Comparison of ENCODE assay signal across 8 cellular contexts in the genomic region with DNA sequence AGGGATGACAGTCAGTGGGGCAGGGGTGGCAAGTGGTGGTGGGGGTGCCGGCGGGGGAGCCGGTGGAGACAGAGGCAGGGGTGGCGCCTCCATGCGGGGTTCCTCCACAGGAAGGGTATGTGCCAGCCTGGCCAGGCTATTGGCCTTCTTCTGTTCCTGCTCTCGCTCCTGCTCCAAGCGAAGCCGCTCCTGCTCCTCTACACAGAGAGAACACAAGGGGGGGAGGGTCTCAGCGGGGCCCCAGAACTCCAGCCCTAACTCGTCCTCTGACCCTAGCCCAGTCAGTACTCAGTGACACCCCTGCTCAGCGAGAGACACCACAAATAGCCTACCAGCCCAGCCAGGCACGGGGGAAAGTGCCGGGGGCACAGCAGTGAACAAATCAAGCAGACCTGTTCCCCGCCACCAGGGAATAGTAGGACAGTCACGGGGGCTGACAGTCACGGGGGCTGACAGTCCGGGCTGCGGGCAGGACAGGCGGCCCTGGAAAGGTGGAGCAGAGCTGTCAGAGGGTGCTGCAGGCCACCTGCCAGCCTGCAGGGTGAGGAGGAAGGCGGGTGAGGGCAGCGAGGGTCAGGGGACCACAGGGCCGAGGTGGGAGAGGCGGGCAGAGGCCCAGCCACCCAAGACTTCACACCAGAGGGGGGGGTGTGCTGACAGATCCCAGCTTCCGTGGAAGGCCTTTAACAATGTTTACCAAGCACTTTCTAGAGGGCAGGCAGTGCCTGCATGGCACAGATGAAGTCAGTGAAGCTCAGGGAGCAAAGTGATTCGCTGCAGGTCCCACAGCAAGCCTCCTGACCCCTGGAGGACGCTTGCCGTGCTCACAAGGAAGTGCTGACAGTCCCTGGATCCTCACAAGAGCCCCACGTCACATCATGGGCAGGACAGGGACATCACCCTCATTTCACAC. TPM values are rescaled to one million over a fixed set of nuclear protein-coding genes. Genes with fewer than 3 reads are reported as not detected.
DNase-seq lines count a peak whose midpoint lies in the region; ATAC-seq and FAIRE-seq lines count a peak whose summit lies in the region.

No MANE protein-coding gene starts in this region.

- H3K27me3 Mint-ChIP-seq in activated T-cell treated with anti-CD3 and anti-CD28 coated beads, Interleukin-2, amount 50 U/mL, for 4 hours (ENCODE audit: low read depth), result no peaks in the 10 kb centered on the region
- no peaks in the 10 kb centered on the region for H3K27me3 Mint-ChIP-seq in activated naive CD8-positive, alpha-beta T cell treated with anti-CD3 and anti-CD28 coated beads, Interleukin-2, amount 50 U/mL, for 24 hours

- peak overlapping the region; percentile 79 for H3K27ac ChIP-seq in substantia nigra (ENCODE audit: low read depth, low read length, poor library complexity, severe bottlenecking)

- no peaks in the 10 kb centered on the region for H3K9me3 Mint-ChIP-seq in activated T-cell treated with anti-CD3 and anti-CD28 coated beads, Interleukin-2, amount 50 U/mL, for 4 hours
- H3K9me3 Mint-ChIP-seq in activated naive CD8-positive, alpha-beta T cell treated with anti-CD3 and anti-CD28 coated beads, Interleukin-2, amount 50 U/mL, for 24 hours, result no peaks in the 10 kb centered on the region

- peak; percentile 84 for FAIRE-seq in islet of Langerhans (lab: Jason Lieb, UNC)

- H3K4me1 Mint-ChIP-seq in activated T-cell treated with anti-CD3 and anti-CD28 coated beads, Interleukin-2, amount 50 U/mL, for 4 hours (ENCODE audit: low read depth), result peaks cover 56% of the 10 kb centered on the region
- H3K4me1 Mint-ChIP-seq in activated naive CD8-positive, alpha-beta T cell treated with anti-CD3 and anti-CD28 coated beads, Interleukin-2, amount 50 U/mL, for 24 hours, result peaks cover 61% of the 10 kb centered on the region

- peak overlapping the region; percentile 64 for H3K27ac Mint-ChIP-seq in activated naive CD8-positive, alpha-beta T cell treated with anti-CD3 and anti-CD28 coated beads, Interleukin-2, amount 50 U/mL, for 24 hours

- no peak for ATAC-seq in activated T-cell treated with anti-CD3 and anti-CD28 coated beads, Interleukin-2, amount 50 U/mL, for 4 hours
- ATAC-seq in activated naive CD8-positive, alpha-beta T cell treated with anti-CD3 and anti-CD28 coated beads, Interleukin-2, amount 50 U/mL, for 24 hours, result no peak

- H3K36me3 Mint-ChIP-seq in activated T-cell treated with anti-CD3 and anti-CD28 coated beads, Interleukin-2, amount 50 U/mL, for 4 hours (ENCODE audit: insufficient read depth), result peaks cover 4% of the 10 kb centered on the region
- peaks cover 2% of the 10 kb centered on the region for H3K36me3 Mint-ChIP-seq in activated naive CD8-positive, alpha-beta T cell treated with anti-CD3 and anti-CD28 coated beads, Interleukin-2, amount 50 U/mL, for 24 hours (ENCODE audit: low read depth)

- no peak for DNase-seq in activated T-cell treated with anti-CD3 and anti-CD28 coated beads, Interleukin-2, amount 50 U/mL, for 4 hours
- no peak for DNase-seq in activated T-cell treated with anti-CD3 and anti-CD28 coated beads for 4 hours
- DNase-seq in activated naive CD8-positive, alpha-beta T cell treated with anti-CD3 and anti-CD28 coated beads, Interleukin-2, amount 50 U/mL, for 24 hours, result peak; percentile 18
- peak in 1 of 49 donors; percentile 27 for DNase-seq in substantia nigra (lab: John Stamatoyannopoulos, UW)
- no peak for DNase-seq in occipital lobe (lab: John Stamatoyannopoulos, UW)
- DNase-seq in NCI-H526 (lab: John Stamatoyannopoulos, UW), result no peak
- DNase-seq in SW480 (ENCODE audit: low spot score), result no peak

- H3K4me3 Mint-ChIP-seq in activated T-cell treated with anti-CD3 and anti-CD28 coated beads, Interleukin-2, amount 50 U/mL, for 4 hours, result peak overlapping the region; percentile 51
- H3K4me3 Mint-ChIP-seq in activated naive CD8-positive, alpha-beta T cell treated with anti-CD3 and anti-CD28 coated beads, Interleukin-2, amount 50 U/mL, for 24 hours, result peak overlapping the region; percentile 55

RNA-seq across cellular contexts. Expression of a gene that starts 5.3 kb away (rescaled TPM):
- total RNA-seq in activated T-cell treated with anti-CD3 and anti-CD28 coated beads, Interleukin-2, amount 50 U/mL, for 4 hours, result 10 to 100 TPM; 27.8 to 30.7 (median 29.5) TPM
- 7.6 TPM for total RNA-seq in occipital lobe

RNA-seq across cellular contexts. Expression of a gene that starts 58.2 kb away (rescaled TPM):
- total RNA-seq in activated T-cell treated with anti-CD3 and anti-CD28 coated beads, Interleukin-2, amount 50 U/mL, for 4 hours, result 10 to 100 TPM; 40.1 to 41.3 (median 40.6) TPM
- total RNA-seq in occipital lobe, result 63.5 TPM

RNA-seq across cellular contexts. Expression of a gene that starts 59.3 kb away (rescaled TPM):
- total RNA-seq in activated T-cell treated with anti-CD3 and anti-CD28 coated beads, Interleukin-2, amount 50 U/mL, for 4 hours, result 100 to 1,000 TPM; 143 to 159 (median 156) TPM
- total RNA-seq in occipital lobe, result 26.5 TPM
